ENCODE assay signal across 8 cellular contexts in the genomic region with DNA sequence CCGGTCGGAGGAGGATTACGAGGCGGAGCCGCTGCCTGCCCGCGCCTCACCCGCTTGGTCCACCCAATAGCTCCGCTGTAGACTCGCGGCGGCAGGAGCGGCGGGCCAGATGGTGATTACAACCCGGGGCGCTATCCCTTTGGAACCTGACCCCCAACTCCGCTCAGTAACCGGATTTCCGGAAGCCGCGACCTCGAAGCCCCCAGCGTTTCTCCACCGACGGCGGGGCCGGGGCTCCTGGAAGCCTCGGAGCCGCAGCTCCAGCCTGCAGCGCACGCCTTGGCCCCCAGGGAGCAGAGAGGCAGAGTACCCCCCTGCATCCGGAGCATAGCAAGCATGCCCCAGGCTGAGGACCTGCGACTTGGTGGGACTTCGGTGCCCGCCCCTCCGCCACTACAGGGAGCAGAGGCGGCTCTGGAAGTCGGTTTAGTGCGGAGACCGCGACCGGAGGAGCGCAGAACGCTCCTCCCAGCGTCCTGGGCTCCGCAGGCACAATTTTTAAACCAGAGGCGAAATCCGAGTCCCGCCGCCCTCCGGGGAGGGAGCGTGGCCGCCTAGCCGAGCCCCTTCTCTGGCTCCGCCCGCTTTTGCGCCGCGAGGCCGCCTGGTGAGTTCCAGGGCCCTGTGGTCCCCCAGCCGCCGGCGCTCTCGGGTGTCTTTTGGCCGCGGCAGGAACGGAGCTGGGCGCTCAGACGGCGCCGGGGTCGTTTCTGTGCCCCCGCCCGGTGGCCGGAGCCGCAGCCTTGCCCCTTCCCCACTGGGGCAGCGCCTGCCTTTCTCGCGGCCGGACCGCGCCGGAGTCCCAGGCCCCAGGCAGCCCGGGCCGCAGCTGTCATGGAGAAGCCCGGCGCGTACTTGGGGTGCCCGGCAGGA. TPM values are rescaled to one million over a fixed set of nuclear protein-coding genes. Genes with fewer than 3 reads are reported as not detected.
A peak's percentile ranks its signal among the peaks of the same experiment; 100 is the strongest.
DNase-seq lines count a peak whose midpoint lies in the region; ATAC-seq and TF ChIP-seq lines count a peak whose summit lies in the region.

No MANE protein-coding gene starts in this region.

- DNase-seq in A673 (ENCODE audit: low spot score) (peak; percentile 30), GM23338 (ENCODE audit: low spot score) (peak; percentile 77), esophagus muscularis mucosa (ENCODE audit: extremely low spot score) (no peak), GOT3 (lab: John Stamatoyannopoulos, UW) (no peak), NCI-H446 treated with DMSO at 0.1 percent for 48 hours (lab: John Stamatoyannopoulos, UW) (no peak), NCI-H510A treated with DMSO at 0.1 percent for 48 hours (lab: John Stamatoyannopoulos, UW) (no peak)
- peak; percentile 37 for DNase-seq in activated CD8-positive, alpha-beta T cell treated with anti-CD3 and anti-CD28 coated beads for 36 hours
- no peak for DNase-seq in natural killer cell treated with Interleukin-12 subunit alpha and Interleukin-12 subunit beta and Interleukin-15 and Interleukin-18, amount 100 ng/mL, for 72 hours (ENCODE audit: low spot score)

- H3K9me2 ChIP-seq in GM23338 (ENCODE audit: insufficient read depth) = no peaks in the 10 kb centered on the region

- H3K9me3 ChIP-seq in A673 (ENCODE audit: low read depth, low read length, poor library complexity, severe bottlenecking) = no peaks in the 10 kb centered on the region
- no peaks in the 10 kb centered on the region for H3K9me3 ChIP-seq in esophagus muscularis mucosa

- H3K27ac ChIP-seq in A673 (ENCODE audit: low read depth, low read length, poor library complexity, severe bottlenecking) = no peak overlapping the region
- no peak overlapping the region for H3K27ac ChIP-seq in GM23338 (ENCODE audit: low read depth)
- peak overlapping the region in 3 of 4 donors; percentile 34 to 57 (median 45) for H3K27ac ChIP-seq in esophagus muscularis mucosa (replicated peaks in 1 of 4)

- H3F3A ChIP-seq in GM23338 (replicated peaks; ENCODE audit: low read depth) = no peaks in the 10 kb centered on the region

- H3K4me3 Mint-ChIP-seq in GM23338 = peak overlapping the region; percentile 76
- H3K4me3 Mint-ChIP-seq in activated CD8-positive, alpha-beta T cell treated with anti-CD3 and anti-CD28 coated beads for 36 hours = peak overlapping the region; percentile 66
- H3K4me3 Mint-ChIP-seq in natural killer cell treated with Interleukin-12 subunit alpha and Interleukin-12 subunit beta and Interleukin-15 and Interleukin-18, amount 100 ng/mL, for 72 hours = peak overlapping the region; percentile 71

- H4K20me1 ChIP-seq in GM23338 (replicated peaks; ENCODE audit: insufficient read depth) = no peaks in the 10 kb centered on the region; the same call in 1 of the 2 replicates

- peaks cover 65% of the 10 kb centered on the region for H3K27me3 Mint-ChIP-seq in GM23338 (ENCODE audit: insufficient read depth, low read depth, poor library complexity)
- peaks cover 53% of the 10 kb centered on the region for H3K27me3 Mint-ChIP-seq in activated CD8-positive, alpha-beta T cell treated with anti-CD3 and anti-CD28 coated beads for 36 hours
- H3K27me3 Mint-ChIP-seq in natural killer cell treated with Interleukin-12 subunit alpha and Interleukin-12 subunit beta and Interleukin-15 and Interleukin-18, amount 100 ng/mL, for 72 hours = peaks cover 27 to 37% of the 10 kb centered on the region in 2 donors

- no peaks in the 10 kb centered on the region for H3K79me2 ChIP-seq in GM23338 (replicated peaks; ENCODE audit: insufficient read depth)

- BruUV-seq in A673 (replicated peaks; lab: Mats Ljungman, UMichigan) = no TSS peak

- TF ChIP-seq EP300 in esophagus muscularis mucosa (IDR thresholded peaks at IDR 0.05) = no peak

- ATAC-seq in GM23338 = peak; percentile 41
- ATAC-seq in activated CD8-positive, alpha-beta T cell treated with anti-CD3 and anti-CD28 coated beads for 36 hours = peak; percentile 73
- peak in 1 of 2 donors; percentile 52 for ATAC-seq in natural killer cell treated with Interleukin-12 subunit alpha and Interleukin-12 subunit beta and Interleukin-15 and Interleukin-18, amount 100 ng/mL, for 72 hours

- POLR2A ChIA-PET in A673 (lab: Charles Lee; ENCODE audit: low non-redundant PET) = no interaction called here
- POLR2A ChIA-PET in activated CD8-positive, alpha-beta T cell treated with anti-CD3 and anti-CD28 coated beads for 36 hours (lab: Charles Lee) = interaction anchor here (0.6 to 0.8 kb wide), 2 partner anchors 28 to 203 kb away, joined by 3 read pairs; a partner anchor contains a TSS

- peaks cover 13% of the 10 kb centered on the region for H3K4me1 ChIP-seq in A673 (ENCODE audit: insufficient read depth, low read length, poor library complexity, severe bottlenecking)
- no peaks in the 10 kb centered on the region for H3K4me1 ChIP-seq in GM23338 (ENCODE audit: insufficient read depth)
- H3K4me1 ChIP-seq in esophagus muscularis mucosa = peaks cover 14 to 36% (median 31%) of the 10 kb centered on the region in 4 donors

- H3K36me3 Mint-ChIP-seq in GM23338 (ENCODE audit: low read depth) = no peaks in the 10 kb centered on the region; the same call in 2 of the 3 replicates
- no peaks in the 10 kb centered on the region for H3K36me3 Mint-ChIP-seq in activated CD8-positive, alpha-beta T cell treated with anti-CD3 and anti-CD28 coated beads for 36 hours (ENCODE audit: low read depth)
- H3K36me3 Mint-ChIP-seq in natural killer cell treated with Interleukin-12 subunit alpha and Interleukin-12 subunit beta and Interleukin-15 and Interleukin-18, amount 100 ng/mL, for 72 hours = no peaks in the 10 kb centered on the region

- no CpG with 5 or more reads among the region's 89 CpGs for WGBS in esophagus muscularis mucosa

- intact Hi-C loops in A673 (cut with micrococcal nuclease; ENCODE audit: unreplicated experiment) = loop anchor here (5.0 kb wide), 1 partner anchor 338 kb away; no protein-coding TSS in a partner anchor
- intact Hi-C loops in activated CD8-positive, alpha-beta T cell treated with anti-CD3 and anti-CD28 coated beads for 36 hours (cut with micrococcal nuclease) = loop anchor here (10.0 kb wide), 1 partner anchor 350 kb away; no protein-coding TSS in a partner anchor
- intact Hi-C loops in esophagus muscularis mucosa (cut with DNase I) = no loop called here

- H2AFZ ChIP-seq in GM23338 = peak overlapping the region; percentile 99

- no peak for TF ChIP-seq POLR2A in esophagus muscularis mucosa (IDR thresholded peaks at IDR 0.05; ENCODE audit: low read depth)

- CTCF ChIA-PET in A673 (lab: Charles Lee) = no interaction called here
- CTCF ChIA-PET in activated CD8-positive, alpha-beta T cell treated with anti-CD3 and anti-CD28 coated beads for 36 hours (lab: Charles Lee) = interaction anchor here (1.0 to 2.0 kb wide), 7 partner anchors 7 to 83 kb away, joined by 3 to 8 read pairs (median 5); no protein-coding TSS in a partner anchor

- no peaks in the 10 kb centered on the region for H3K4me1 Mint-ChIP-seq in GM23338
- H3K4me1 Mint-ChIP-seq in activated CD8-positive, alpha-beta T cell treated with anti-CD3 and anti-CD28 coated beads for 36 hours (ENCODE audit: low read depth) = peaks cover 7% of the 10 kb centered on the region
- peaks cover 3 to 6% of the 10 kb centered on the region in 2 donors for H3K4me1 Mint-ChIP-seq in natural killer cell treated with Interleukin-12 subunit alpha and Interleukin-12 subunit beta and Interleukin-15 and Interleukin-18, amount 100 ng/mL, for 72 hours (ENCODE audit: low read depth in 2 of 2)

- H3K27ac Mint-ChIP-seq in GM23338 = no peak overlapping the region
- H3K27ac Mint-ChIP-seq in activated CD8-positive, alpha-beta T cell treated with anti-CD3 and anti-CD28 coated beads for 36 hours = no peak overlapping the region
- no peak overlapping the region for H3K27ac Mint-ChIP-seq in natural killer cell treated with Interleukin-12 subunit alpha and Interleukin-12 subunit beta and Interleukin-15 and Interleukin-18, amount 100 ng/mL, for 72 hours

- peaks cover 4% of the 10 kb centered on the region; the same call in 2 of the 3 replicates for H3K9me3 Mint-ChIP-seq in GM23338
- H3K9me3 Mint-ChIP-seq in activated CD8-positive, alpha-beta T cell treated with anti-CD3 and anti-CD28 coated beads for 36 hours = no peaks in the 10 kb centered on the region
- no peaks in the 10 kb centered on the region for H3K9me3 Mint-ChIP-seq in natural killer cell treated with Interleukin-12 subunit alpha and Interleukin-12 subunit beta and Interleukin-15 and Interleukin-18, amount 100 ng/mL, for 72 hours

- H3K36me3 ChIP-seq in A673 (ENCODE audit: insufficient read depth, low read length, poor library complexity, severe bottlenecking) = no peaks in the 10 kb centered on the region
- H3K36me3 ChIP-seq in GM23338 (ENCODE audit: insufficient read depth) = no peaks in the 10 kb centered on the region
- no peaks in the 10 kb centered on the region for H3K36me3 ChIP-seq in esophagus muscularis mucosa

- TF ChIP-seq CTCF in A673 (conservative IDR thresholded peaks at IDR 0.05; ENCODE audit: low read depth, low read length) (no peak), GM23338 (conservative IDR thresholded peaks at IDR 0.05; ENCODE audit: low read depth in 2 of 2) (no peak), esophagus muscularis mucosa (IDR thresholded peaks at IDR 0.05) (no peak)
- TF ChIP-seq CTCF in activated CD8-positive, alpha-beta T cell treated with anti-CD3 and anti-CD28 coated beads for 36 hours (IDR thresholded peaks at IDR 0.05) = no peak

- H3K4me2 ChIP-seq in GM23338 = peak overlapping the region; percentile 92

- H3K27me3 ChIP-seq in A673 (replicated peaks; ENCODE audit: insufficient read depth, low read depth, low read length, poor library complexity) (peaks cover 39% of the 10 kb centered on the region), GM23338 (ENCODE audit: insufficient read depth) (peaks cover 69% of the 10 kb centered on the region), esophagus muscularis mucosa (peaks cover 0 to 69% (median 26%) of the 10 kb centered on the region in 4 donors)

- peak overlapping the region; percentile 45 for H3K4me3 ChIP-seq in A673 (ENCODE audit: low read depth, low read length, poor library complexity, severe bottlenecking)
- H3K4me3 ChIP-seq in GM23338 = peak overlapping the region; percentile 74
- peak overlapping the region; percentile 53 to 70 (median 56) for H3K4me3 ChIP-seq in esophagus muscularis mucosa

TF ChIP-seq in GM23338, 12 proteins besides CTCF, POLR2A, EP300 and RAD21:
- TF ChIP-seq POLR2AphosphoS5 (IDR thresholded peaks at IDR 0.05; ENCODE audit: low read depth) = peak; percentile 48; the same call in 1 of the 2 replicates
- peak; percentile 28 for TF ChIP-seq EZH2 (IDR thresholded peaks at IDR 0.05; ENCODE audit: low read depth, unreplicated experiment)
- TF ChIP-seq NANOG (IDR thresholded peaks at IDR 0.05; ENCODE audit: borderline replicate concordance) = no peak

RNA-seq across cellular contexts. Expression of a gene that starts 28.2 kb away (rescaled TPM):
- 33.7 and 35.9 TPM in 2 replicates for total RNA-seq in A673 (2021)
- total RNA-seq in GM23338 (2014; rRNA removed; shearing (Covaris generic)) = 37.1 and 37.7 TPM in 2 replicates
- polyA plus RNA-seq in GM23338 (2016; fragmentation: Nextera tagmentation; extraction: Ambion mirVana) = 22.1 and 26.4 TPM in 2 replicates
- total RNA-seq in activated CD8-positive, alpha-beta T cell treated with anti-CD3 and anti-CD28 coated beads for 36 hours = 10 to 100 TPM; 27.6 to 28.1 TPM
- 10 to 100 TPM; 10.4 to 14.6 (median 14.3) TPM for total RNA-seq in esophagus muscularis mucosa
- total RNA-seq in natural killer cell treated with Interleukin-12 subunit alpha and Interleukin-12 subunit beta and Interleukin-15 and Interleukin-18, amount 100 ng/mL, for 72 hours = 10 to 100 TPM; 24.1 to 34.2 TPM

Comparison
In these comparisons a context has a peak if more than half of its experiments do, and no peak if none do; other contexts are left out.
1. DNase-seq: peak in A673 (single experiment), GM23338 (single experiment) and activated CD8-positive, alpha-beta T cell treated with anti-CD3 and anti-CD28 coated beads for 36 hours (single experiment); none in esophagus muscularis mucosa (single experiment), natural killer cell treated with Interleukin-12 subunit alpha and Interleukin-12 subunit beta and Interleukin-15 and Interleukin-18, amount 100 ng/mL, for 72 hours (single experiment), GOT3 (single experiment), NCI-H446 treated with DMSO at 0.1 percent for 48 hours (single experiment) and NCI-H510A treated with DMSO at 0.1 percent for 48 hours (single experiment).
2. H3K27ac ChIP-seq: peak in esophagus muscularis mucosa (3 of 4); none in A673 (single experiment) and GM23338 (single experiment).
3. Peak in every context shown above with its lines, with median percentiles within 50 percentile points of each other: H3K4me3 ChIP-seq and H3K4me3 Mint-ChIP-seq.